Comparison of ENCODE assay signal across 13 cellular contexts in the genomic region with DNA sequence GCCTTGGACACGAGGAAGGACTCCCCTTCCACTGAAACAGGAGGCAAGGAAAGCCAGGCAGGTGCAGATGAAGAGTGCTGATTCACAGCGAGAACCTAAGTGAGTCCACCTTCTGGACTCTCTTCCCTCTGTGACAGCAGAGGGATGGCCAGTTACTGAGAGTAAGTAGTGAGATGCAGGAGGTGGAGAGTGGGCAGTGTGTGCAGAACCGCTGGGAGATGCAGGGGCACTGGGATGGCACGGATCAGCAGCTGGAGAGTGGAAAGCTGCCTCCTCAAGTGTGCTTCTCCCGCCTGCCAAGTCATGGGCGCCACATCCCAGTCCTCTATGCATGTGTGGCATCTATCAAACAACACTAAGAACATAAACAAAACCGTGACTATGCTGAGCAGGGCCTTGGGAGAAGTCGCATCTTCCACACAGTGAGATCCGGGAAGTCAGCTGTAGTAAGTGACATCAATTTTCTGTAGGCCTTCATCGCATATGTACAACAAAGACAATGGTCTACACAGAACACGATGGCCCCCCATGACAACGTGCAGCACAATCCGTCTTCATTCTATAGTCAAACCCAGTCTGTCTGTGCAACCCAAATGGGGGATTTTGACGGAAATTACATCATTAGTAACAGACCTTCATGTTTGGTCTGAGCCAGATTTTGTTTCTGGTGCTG.
A peak's percentile ranks its signal among the peaks of the same experiment; 100 is the strongest.
DNase-seq lines count a peak whose midpoint lies in the region; ATAC-seq lines count a peak whose summit lies in the region.
"Had no signal": no experiment of that assay in that cellular context is flagged by ENCODE, and none has a peak within 500 bp of the region (broad histone marks: within the 10 kb centered on the region; RNA-seq: fewer than 3 reads in every experiment).

No MANE protein-coding gene starts in this region.

- peak overlapping the region; percentile 4 for H3K27ac ChIP-seq in layer of hippocampus (ENCODE audit: low read depth, low read length)
- H3K27ac ChIP-seq: BLaER1 treated with 17β-estradiol and CSF1 and Interleukin-3, amounts not matched to agents 10 nM and 100 nM; KMS-11 had no signal

- H3K4me1 Mint-ChIP-seq in stimulated activated naive CD8-positive, alpha-beta T cell treated with anti-CD3 and anti-CD28 coated beads, Interleukin-15, amount 100 ng/mL, for 72 hours: peaks cover 19% of the 10 kb centered on the region
- peaks cover 48% of the 10 kb centered on the region for H3K4me1 Mint-ChIP-seq in T-helper 1 cell treated with Interleukin-12 subunit alpha and Interleukin-12 subunit beta and Interleukin-4 antibody, amounts not matched to agents 30 μg/mL and 1 μg/mL, for 36 hours (ENCODE audit: low read depth)

- H3K36me3 Mint-ChIP-seq in T-helper 1 cell treated with Interleukin-12 subunit alpha and Interleukin-12 subunit beta and Interleukin-4 antibody, amounts not matched to agents 30 μg/mL and 1 μg/mL, for 36 hours (ENCODE audit: low read depth): peaks cover 37% of the 10 kb centered on the region

- no peaks in the 10 kb centered on the region for H3K27me3 Mint-ChIP-seq in stimulated activated naive CD8-positive, alpha-beta T cell treated with anti-CD3 and anti-CD28 coated beads, Interleukin-15, amount 100 ng/mL, for 72 hours
- H3K27me3 Mint-ChIP-seq in T-helper 1 cell treated with Interleukin-12 subunit alpha and Interleukin-12 subunit beta and Interleukin-4 antibody, amounts not matched to agents 30 μg/mL and 1 μg/mL, for 36 hours (ENCODE audit: low read depth): no peaks in the 10 kb centered on the region
- H3K27me3 Mint-ChIP-seq: activated naive CD4-positive, alpha-beta T cell treated with anti-CD3 and anti-CD28 coated beads, Interleukin-2, amount 50 U/mL, for 24 hours had no signal

- H3K4me3 Mint-ChIP-seq in stimulated activated naive CD8-positive, alpha-beta T cell treated with anti-CD3 and anti-CD28 coated beads, Interleukin-15, amount 100 ng/mL, for 72 hours: no peak overlapping the region
- no peak overlapping the region for H3K4me3 Mint-ChIP-seq in T-helper 1 cell treated with Interleukin-12 subunit alpha and Interleukin-12 subunit beta and Interleukin-4 antibody, amounts not matched to agents 30 μg/mL and 1 μg/mL, for 36 hours
- H3K4me3 Mint-ChIP-seq: activated naive CD4-positive, alpha-beta T cell treated with anti-CD3 and anti-CD28 coated beads, Interleukin-2, amount 50 U/mL, for 24 hours had no signal

- no peaks in the 10 kb centered on the region for H3K9me3 Mint-ChIP-seq in stimulated activated naive CD8-positive, alpha-beta T cell treated with anti-CD3 and anti-CD28 coated beads, Interleukin-15, amount 100 ng/mL, for 72 hours
- no peaks in the 10 kb centered on the region for H3K9me3 Mint-ChIP-seq in T-helper 1 cell treated with Interleukin-12 subunit alpha and Interleukin-12 subunit beta and Interleukin-4 antibody, amounts not matched to agents 30 μg/mL and 1 μg/mL, for 36 hours
- H3K9me3 Mint-ChIP-seq: activated naive CD4-positive, alpha-beta T cell treated with anti-CD3 and anti-CD28 coated beads, Interleukin-2, amount 50 U/mL, for 24 hours had no signal

- DNase-seq in stimulated activated naive CD8-positive, alpha-beta T cell treated with anti-CD3 and anti-CD28 coated beads, Interleukin-15, amount 100 ng/mL, for 72 hours: no peak
- no peak for DNase-seq in stimulated activated naive CD8-positive, alpha-beta T cell treated with anti-CD3 and anti-CD28 coated beads, Interleukin-15, Interleukin-2, amounts not matched to agents 100 U/mL and 50 U/mL, for 24 hours
- DNase-seq in NCI-H1436 treated with DMSO at 0.1 percent for 48 hours (lab: John Stamatoyannopoulos, UW): no peak
- no peak for DNase-seq in NCI-H187 treated with DMSO at 0.1 percent for 48 hours (lab: John Stamatoyannopoulos, UW)
- no peak for DNase-seq in SIG-M5 treated with dmso at 0.1 percent for 504 hours (lab: John Stamatoyannopoulos, UW; ENCODE audit: unreplicated experiment)
- DNase-seq in HK-2 (ENCODE audit: unreplicated experiment): no peak
- DNase-seq: NCI-H1694 treated with DMSO at 0.1 percent for 48 hours had no signal

- peak; percentile 51 for ATAC-seq in stimulated activated naive CD8-positive, alpha-beta T cell treated with anti-CD3 and anti-CD28 coated beads, Interleukin-15, amount 100 ng/mL, for 72 hours
- no peak for ATAC-seq in stimulated activated naive CD8-positive, alpha-beta T cell treated with anti-CD3 and anti-CD28 coated beads, Interleukin-15, Interleukin-2, amounts not matched to agents 100 U/mL and 50 U/mL, for 24 hours

- H3K27me3 ChIP-seq in layer of hippocampus (ENCODE audit: control insufficient read depth, insufficient read depth, low read length): no peaks in the 10 kb centered on the region
- H3K27me3 ChIP-seq: BLaER1 treated with 17β-estradiol and CSF1 and Interleukin-3, amounts not matched to agents 10 nM and 100 nM; esophagus muscularis mucosa had no signal

- H3K27ac Mint-ChIP-seq in stimulated activated naive CD8-positive, alpha-beta T cell treated with anti-CD3 and anti-CD28 coated beads, Interleukin-15, amount 100 ng/mL, for 72 hours: no peak overlapping the region
- H3K27ac Mint-ChIP-seq in T-helper 1 cell treated with Interleukin-12 subunit alpha and Interleukin-12 subunit beta and Interleukin-4 antibody, amounts not matched to agents 30 μg/mL and 1 μg/mL, for 36 hours: peak overlapping the region; percentile 56
- H3K27ac Mint-ChIP-seq: activated naive CD4-positive, alpha-beta T cell treated with anti-CD3 and anti-CD28 coated beads, Interleukin-2, amount 50 U/mL, for 24 hours had no signal
